1 cellular context compared by ENCODE assay signal in the genomic region with DNA sequence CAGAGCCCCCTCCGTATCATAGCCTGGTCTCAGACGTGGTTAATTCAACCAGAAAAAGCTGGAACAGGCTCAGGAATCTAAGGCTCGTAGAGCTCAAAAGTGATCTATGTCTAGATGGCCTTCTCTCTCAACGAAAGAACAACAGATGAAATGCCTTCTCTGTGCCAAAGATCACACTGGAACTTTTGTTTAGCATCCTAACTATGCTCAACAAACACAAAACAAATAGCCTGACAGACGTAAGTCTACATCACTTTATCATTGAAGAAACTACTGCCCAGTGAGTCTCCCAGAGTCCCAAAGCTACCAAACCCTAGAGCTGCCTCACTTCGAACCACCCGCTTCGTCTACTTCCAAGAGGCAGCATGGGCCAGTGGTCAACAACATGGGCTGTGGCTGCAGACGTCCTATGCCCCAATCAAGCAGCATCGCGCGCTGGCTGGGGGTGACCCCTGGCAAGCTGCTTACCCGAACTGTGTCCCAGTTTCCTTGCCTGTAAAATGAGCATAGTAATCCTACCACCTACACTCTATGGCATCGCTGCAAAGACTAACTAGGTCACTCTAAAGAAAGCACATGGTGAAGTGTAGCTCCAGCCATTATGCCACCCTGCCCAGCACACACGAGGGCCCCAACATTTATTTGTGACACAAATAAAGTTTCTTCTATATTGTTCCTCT.
TF ChIP-seq lines count a peak whose summit lies in the region.

No MANE protein-coding gene starts in this region.

TF ChIP-seq in IMR-90, 13 proteins besides CTCF, POLR2A, EP300 and RAD21:
- TF ChIP-seq SMC3 (IDR thresholded peaks at IDR 0.05; ENCODE audit: low read depth, low read length) (no peak), MXI1 (IDR thresholded peaks at IDR 0.05; ENCODE audit: borderline replicate concordance, low read depth, low read length) (no peak), BHLHE40 (IDR thresholded peaks at IDR 0.05; ENCODE audit: low read depth, low read length) (no peak), RFX5 (IDR thresholded peaks at IDR 0.05; ENCODE audit: low read depth, low read length) (no peak), RCOR1 (IDR thresholded peaks at IDR 0.05; ENCODE audit: insufficient replicate concordance, low read length) (no peak), CHD1 (IDR thresholded peaks at IDR 0.05; ENCODE audit: low read depth, low read length) (no peak)
- TF ChIP-seq, protein P1, sequence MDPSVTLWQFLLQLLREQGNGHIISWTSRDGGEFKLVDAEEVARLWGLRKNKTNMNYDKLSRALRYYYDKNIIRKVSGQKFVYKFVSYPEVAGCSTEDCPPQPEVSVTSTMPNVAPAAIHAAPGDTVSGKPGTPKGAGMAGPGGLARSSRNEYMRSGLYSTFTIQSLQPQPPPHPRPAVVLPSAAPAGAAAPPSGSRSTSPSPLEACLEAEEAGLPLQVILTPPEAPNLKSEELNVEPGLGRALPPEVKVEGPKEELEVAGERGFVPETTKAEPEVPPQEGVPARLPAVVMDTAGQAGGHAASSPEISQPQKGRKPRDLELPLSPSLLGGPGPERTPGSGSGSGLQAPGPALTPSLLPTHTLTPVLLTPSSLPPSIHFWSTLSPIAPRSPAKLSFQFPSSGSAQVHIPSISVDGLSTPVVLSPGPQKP (IDR thresholded peaks at IDR 0.05; ENCODE audit: borderline replicate concordance, low read depth, low read length): no peak
